Comparison of ENCODE assay signal across 26 cellular contexts in genomic region chr12:111227476-111228420, GRCh38.
"Had no signal": no experiment of that assay in that cellular context is flagged by ENCODE, and none has a peak within 500 bp of the region (broad histone marks: within the 10 kb centered on the region; RNA-seq: fewer than 3 reads in every experiment).

No MANE protein-coding gene starts in this region.

- H3K4me3 ChIP-seq: gastroesophageal sphincter, hepatocyte, left ventricle myocardium inferior, lung, right lobe of liver, skin epidermis, vagina had no signal

- H3K9me3 Mint-ChIP-seq: activated CD8-positive, alpha-beta T cell treated with anti-CD3 and anti-CD28 coated beads for 36 hours; activated naive CD4-positive, alpha-beta T cell treated with anti-CD3 and anti-CD28 coated beads, Interleukin-2, amount 50 U/mL, for 24 hours; activated naive CD8-positive, alpha-beta T cell treated with anti-CD3 and anti-CD28 coated beads, Interleukin-2, amount 50 U/mL, for 24 hours; activated T-helper 2 cell treated with anti-CD3 and anti-CD28 coated beads, Interferon-gamma antibody, Interleukin-2, Interleukin-4, amounts not matched to agents 10 μg/mL and 5 μg/mL and 100 μg/mL, durations not matched to agents 14 hours and 24 hours and 36 hours; nephron; stimulated activated naive CD8-positive, alpha-beta T cell treated with anti-CD3 and anti-CD28 coated beads, Interleukin-15, amount 100 ng/mL, for 72 hours; type B pancreatic cell had no signal

- DNase-seq: activated CD4-positive, alpha-beta T cell treated with anti-CD3 and anti-CD28 coated beads, Interleukin-2, amount 50 U/mL, for 1 hour; activated CD4-positive, CD25-positive, alpha-beta regulatory T cell treated with anti-CD3 and anti-CD28 coated beads, Interleukin-2, amount 50 U/mL, for 72 hours; activated CD8-positive, alpha-beta memory T cell treated with anti-CD3 and anti-CD28 coated beads, Interleukin-2, amount 10 ng/mL, durations not matched to agents 7 days and 5 days; activated CD8-positive, alpha-beta T cell treated with anti-CD3 and anti-CD28 coated beads for 36 hours; activated naive CD8-positive, alpha-beta T cell treated with anti-CD3 and anti-CD28 coated beads, Interleukin-2, amount 50 U/mL, for 24 hours; activated T-cell treated with anti-CD3 and anti-CD28 coated beads, Interleukin-2, amount 50 U/mL, for 48 hours; amygdala; central memory CD4-positive, alpha-beta T cell; islet precursor cell; left ventricle myocardium inferior; right lobe of liver; stimulated activated CD4-positive, alpha-beta T cell treated with anti-CD3 and anti-CD28 coated beads, Interleukin-12 subunit alpha, Interleukin-12 subunit beta, amount 100 ng/mL, for 4 hours; stimulated activated CD4-positive, alpha-beta T cell treated with anti-CD3 and anti-CD28 coated beads, Interleukin-4, amount 100 ng/mL, for 24 hours; stimulated activated naive CD8-positive, alpha-beta T cell treated with anti-CD3 and anti-CD28 coated beads, Interleukin-15, amount 100 ng/mL, for 72 hours; substantia nigra had no signal

- FAIRE-seq: endothelial cell of umbilical vein had no signal

- H3K36me3 ChIP-seq: gastroesophageal sphincter, left ventricle myocardium inferior, vagina had no signal

- H3K4me1 ChIP-seq: gastroesophageal sphincter, left ventricle myocardium inferior, right lobe of liver, vagina had no signal

- H3K27me3 Mint-ChIP-seq: activated CD8-positive, alpha-beta T cell treated with anti-CD3 and anti-CD28 coated beads for 36 hours; stimulated activated naive CD8-positive, alpha-beta T cell treated with anti-CD3 and anti-CD28 coated beads, Interleukin-15, amount 100 ng/mL, for 72 hours had no signal

- H3K79me2 ChIP-seq: hepatocyte had no signal

- H3K27me3 ChIP-seq: hepatocyte, right lobe of liver, vagina had no signal

- H3K4me2 ChIP-seq: hepatocyte had no signal

- H3K4me3 Mint-ChIP-seq: activated CD8-positive, alpha-beta memory T cell treated with anti-CD3 and anti-CD28 coated beads, Interleukin-2, amount 10 ng/mL, durations not matched to agents 7 days and 5 days; activated CD8-positive, alpha-beta T cell treated with anti-CD3 and anti-CD28 coated beads for 36 hours; activated naive CD4-positive, alpha-beta T cell treated with anti-CD3 and anti-CD28 coated beads, Interleukin-2, amount 50 U/mL, for 24 hours; activated naive CD8-positive, alpha-beta T cell treated with anti-CD3 and anti-CD28 coated beads, Interleukin-2, amount 50 U/mL, for 24 hours; nephron; stimulated activated memory B cell treated with anti-CD40 and anti-IgM and Interleukin-4, amounts not matched to agents 10 μg/mL and 1 μg/mL and 100 μg/mL, for 72 hours; stimulated activated naive CD8-positive, alpha-beta T cell treated with anti-CD3 and anti-CD28 coated beads, Interleukin-15, amount 100 ng/mL, for 72 hours; type B pancreatic cell had no signal

- H2AFZ ChIP-seq: hepatocyte had no signal

- H3K4me1 Mint-ChIP-seq: nephron had no signal

- ATAC-seq: activated CD8-positive, alpha-beta memory T cell treated with anti-CD3 and anti-CD28 coated beads, Interleukin-2, amount 10 ng/mL, durations not matched to agents 7 days and 5 days; activated CD8-positive, alpha-beta T cell treated with anti-CD3 and anti-CD28 coated beads for 36 hours; activated naive CD8-positive, alpha-beta T cell treated with anti-CD3 and anti-CD28 coated beads, Interleukin-2, amount 50 U/mL, for 24 hours; gastroesophageal sphincter; stimulated activated memory B cell treated with anti-CD40 and anti-IgM and Interleukin-4, amounts not matched to agents 10 μg/mL and 1 μg/mL and 100 μg/mL, for 72 hours; stimulated activated naive CD8-positive, alpha-beta T cell treated with anti-CD3 and anti-CD28 coated beads, Interleukin-15, amount 100 ng/mL, for 72 hours had no signal

- H3K36me3 Mint-ChIP-seq: activated CD8-positive, alpha-beta memory T cell treated with anti-CD3 and anti-CD28 coated beads, Interleukin-2, amount 10 ng/mL, durations not matched to agents 7 days and 5 days; activated naive CD4-positive, alpha-beta T cell treated with anti-CD3 and anti-CD28 coated beads, Interleukin-2, amount 50 U/mL, for 24 hours; stimulated activated memory B cell treated with anti-CD40 and anti-IgM and Interleukin-4, amounts not matched to agents 10 μg/mL and 1 μg/mL and 100 μg/mL, for 72 hours; type B pancreatic cell had no signal

- H3K27ac ChIP-seq: gastroesophageal sphincter, hepatocyte, left ventricle myocardium inferior, right lobe of liver, skin epidermis, vagina had no signal

- H3K9me3 ChIP-seq: gastroesophageal sphincter, left ventricle myocardium inferior, right lobe of liver, vagina had no signal

- H3K27ac Mint-ChIP-seq: activated CD8-positive, alpha-beta memory T cell treated with anti-CD3 and anti-CD28 coated beads, Interleukin-2, amount 10 ng/mL, durations not matched to agents 7 days and 5 days; activated CD8-positive, alpha-beta T cell treated with anti-CD3 and anti-CD28 coated beads for 36 hours; activated naive CD4-positive, alpha-beta T cell treated with anti-CD3 and anti-CD28 coated beads, Interleukin-2, amount 50 U/mL, for 24 hours; activated naive CD8-positive, alpha-beta T cell treated with anti-CD3 and anti-CD28 coated beads, Interleukin-2, amount 50 U/mL, for 24 hours; activated T-helper 2 cell treated with anti-CD3 and anti-CD28 coated beads, Interferon-gamma antibody, Interleukin-2, Interleukin-4, amounts not matched to agents 10 μg/mL and 5 μg/mL and 100 μg/mL, durations not matched to agents 14 hours and 24 hours and 36 hours; nephron; stimulated activated memory B cell treated with anti-CD40 and anti-IgM and Interleukin-4, amounts not matched to agents 10 μg/mL and 1 μg/mL and 100 μg/mL, for 72 hours; stimulated activated naive CD8-positive, alpha-beta T cell treated with anti-CD3 and anti-CD28 coated beads, Interleukin-15, amount 100 ng/mL, for 72 hours; type B pancreatic cell had no signal
